ENCODE assay signal across 1 cellular context in the genomic region with DNA sequence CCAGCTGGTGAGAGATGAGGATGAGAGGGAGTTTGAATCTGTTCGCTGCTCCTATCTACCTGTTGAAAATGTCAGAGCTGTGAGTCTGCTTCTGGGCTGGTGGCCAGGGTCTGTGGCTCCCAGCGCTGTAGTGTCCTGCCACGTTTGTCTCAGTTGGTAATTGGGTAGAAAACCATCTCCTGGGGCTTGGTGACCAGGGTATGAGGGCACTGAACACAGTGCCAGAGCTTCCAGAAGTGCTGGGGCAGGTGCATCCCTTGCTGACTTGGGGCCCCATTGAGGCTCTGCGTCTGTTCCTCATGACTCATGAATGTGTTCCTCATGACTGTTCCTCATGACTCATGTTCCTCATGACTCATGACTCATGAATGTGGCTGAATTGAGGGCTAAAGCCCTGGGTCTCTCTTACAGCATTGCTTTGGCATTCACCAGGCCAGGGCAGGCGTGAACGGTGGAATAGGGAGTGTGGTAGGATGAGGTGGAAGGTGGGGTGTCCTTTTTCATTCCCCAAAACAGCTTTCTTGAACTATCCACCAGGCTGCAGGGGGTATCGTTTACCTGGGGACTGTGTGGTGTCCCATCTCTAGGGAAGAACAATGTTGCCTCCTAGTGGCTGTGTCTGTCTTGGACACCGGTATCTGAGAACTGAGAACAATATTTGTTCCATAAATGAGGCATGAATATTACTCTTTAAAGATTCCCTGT.
TF ChIP-seq lines count a peak whose summit lies in the region.

No MANE protein-coding gene starts in this region.

TF ChIP-seq in HEK293, 187 proteins besides CTCF, POLR2A, EP300 and RAD21 (continued from another document and continues in another):
- TF ChIP-seq, protein P1, sequence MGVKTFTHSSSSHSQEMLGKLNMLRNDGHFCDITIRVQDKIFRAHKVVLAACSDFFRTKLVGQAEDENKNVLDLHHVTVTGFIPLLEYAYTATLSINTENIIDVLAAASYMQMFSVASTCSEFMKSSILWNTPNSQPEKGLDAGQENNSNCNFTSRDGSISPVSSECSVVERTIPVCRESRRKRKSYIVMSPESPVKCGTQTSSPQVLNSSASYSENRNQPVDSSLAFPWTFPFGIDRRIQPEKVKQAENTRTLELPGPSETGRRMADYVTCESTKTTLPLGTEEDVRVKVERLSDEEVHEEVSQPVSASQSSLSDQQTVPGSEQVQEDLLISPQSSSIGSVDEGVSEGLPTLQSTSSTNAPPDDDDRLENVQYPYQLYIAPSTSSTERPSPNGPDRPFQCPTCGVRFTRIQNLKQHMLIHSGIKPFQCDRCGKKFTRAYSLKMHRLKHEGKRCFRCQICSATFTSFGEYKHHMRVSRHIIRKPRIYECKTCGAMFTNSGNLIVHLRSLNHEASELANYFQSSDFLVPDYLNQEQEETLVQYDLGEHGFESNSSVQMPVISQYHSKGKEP (tag by site-specific recombination; IDR thresholded peaks at IDR 0.05) = no peak
- TF ChIP-seq ZNF266 (tag by site-specific recombination; IDR thresholded peaks at IDR 0.05; ENCODE audit: low read depth) (no peak), ZNF423 (tag by site-specific recombination; IDR thresholded peaks at IDR 0.05) (no peak), ZFP37 (tag by site-specific recombination; IDR thresholded peaks at IDR 0.05) (peak; percentile 91; the same call in 1 of the 2 replicates), ZBTB17 (tag by site-specific recombination; IDR thresholded peaks at IDR 0.05) (peak; percentile 87), ZNF473 (tag by site-specific recombination; IDR thresholded peaks at IDR 0.05) (no peak), ZNF37A (tag by site-specific recombination; IDR thresholded peaks at IDR 0.05) (no peak), KLF16 (tag by site-specific recombination; IDR thresholded peaks at IDR 0.05) (no peak), IKZF3 (tag by site-specific recombination; IDR thresholded peaks at IDR 0.05) (peak; percentile 56; the same call in 1 of the 2 replicates), ZNF16 (tag by site-specific recombination; IDR thresholded peaks at IDR 0.05; ENCODE audit: low read depth) (no peak), ZBTB48 (tag by site-specific recombination; IDR thresholded peaks at IDR 0.05) (peak; percentile 88), ZNF274 (IDR thresholded peaks at IDR 0.05; ENCODE audit: low read length) (no peak), ZNF274 (tag by site-specific recombination; IDR thresholded peaks at IDR 0.05; ENCODE audit: borderline replicate concordance) (no peak), EGR2 (tag by site-specific recombination; IDR thresholded peaks at IDR 0.05; ENCODE audit: low read depth) (no peak), ZNF596 (tag by site-specific recombination; IDR thresholded peaks at IDR 0.05) (no peak), ZNF629 (tag by site-specific recombination; IDR thresholded peaks at IDR 0.05) (peak; percentile 96), ZBTB20 (tag by site-specific recombination; IDR thresholded peaks at IDR 0.05) (peak; percentile 27; the same call in 1 of the 2 replicates), ZNF792 (tag by site-specific recombination; IDR thresholded peaks at IDR 0.05) (no peak), KLF10 (tag by site-specific recombination; IDR thresholded peaks at IDR 0.05) (peak; percentile 87), GLI2 (tag by site-specific recombination; IDR thresholded peaks at IDR 0.05; ENCODE audit: borderline replicate concordance, low read depth) (no peak), ZFP3 (tag by site-specific recombination; IDR thresholded peaks at IDR 0.05; ENCODE audit: low read depth) (no peak), ZNF768 (tag by site-specific recombination; IDR thresholded peaks at IDR 0.05) (no peak), ZNF114 (tag by site-specific recombination; IDR thresholded peaks at IDR 0.05) (no peak), ZNF404 (tag by site-specific recombination; IDR thresholded peaks at IDR 0.05) (no peak), ZNF350 (tag by site-specific recombination; IDR thresholded peaks at IDR 0.05) (no peak), ZNF112 (tag by site-specific recombination; IDR thresholded peaks at IDR 0.05) (no peak), ZNF202 (tag by site-specific recombination; IDR thresholded peaks at IDR 0.05; ENCODE audit: borderline replicate concordance) (no peak), ZNF416 (tag by site-specific recombination; IDR thresholded peaks at IDR 0.05) (no peak), ZNF433 (tag by site-specific recombination; IDR thresholded peaks at IDR 0.05; ENCODE audit: low read depth) (no peak), ZNF514 (tag by site-specific recombination; IDR thresholded peaks at IDR 0.05) (no peak), SALL2 (tag by site-specific recombination; IDR thresholded peaks at IDR 0.05; ENCODE audit: borderline replicate concordance) (no peak), ZNF549 (tag by site-specific recombination; IDR thresholded peaks at IDR 0.05) (no peak), ZNF239 (tag by site-specific recombination; IDR thresholded peaks at IDR 0.05) (no peak), ZNF530 (tag by site-specific recombination; IDR thresholded peaks at IDR 0.05; ENCODE audit: low read depth) (no peak), ZNF785 (tag by site-specific recombination; IDR thresholded peaks at IDR 0.05) (0 out of 2 replicates have a peak, but pooled peaks have one; percentile 41), ZNF660 (tag by site-specific recombination; IDR thresholded peaks at IDR 0.05) (peak; percentile 90), ZNF501 (tag by site-specific recombination; IDR thresholded peaks at IDR 0.05) (peak; percentile 80), YY1 (tag by site-specific recombination; IDR thresholded peaks at IDR 0.05) (no peak), ZNF658 (tag by site-specific recombination; IDR thresholded peaks at IDR 0.05) (no peak), ZNF521 (tag by site-specific recombination; IDR thresholded peaks at IDR 0.05) (no peak), HOXA7 (CRISPR knock-in tag; IDR thresholded peaks at IDR 0.05; ENCODE audit: borderline replicate concordance) (no peak), OSR2 (tag by site-specific recombination; IDR thresholded peaks at IDR 0.05) (no peak), ZNF174 (tag by site-specific recombination; IDR thresholded peaks at IDR 0.05) (no peak), SETDB1 (IDR thresholded peaks at IDR 0.05; ENCODE audit: insufficient read length, low read length) (no peak)
- TF ChIP-seq, protein P2, sequence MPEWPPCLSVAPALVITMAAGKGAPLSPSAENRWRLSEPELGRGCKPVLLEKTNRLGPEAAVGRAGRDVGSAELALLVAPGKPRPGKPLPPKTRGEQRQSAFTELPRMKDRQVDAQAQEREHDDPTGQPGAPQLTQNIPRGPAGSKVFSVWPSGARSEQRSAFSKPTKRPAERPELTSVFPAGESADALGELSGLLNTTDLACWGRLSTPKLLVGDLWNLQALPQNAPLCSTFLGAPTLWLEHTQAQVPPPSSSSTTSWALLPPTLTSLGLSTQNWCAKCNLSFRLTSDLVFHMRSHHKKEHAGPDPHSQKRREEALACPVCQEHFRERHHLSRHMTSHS (tag by site-specific recombination; IDR thresholded peaks at IDR 0.05) = no peak
- TF ChIP-seq, protein P3, sequence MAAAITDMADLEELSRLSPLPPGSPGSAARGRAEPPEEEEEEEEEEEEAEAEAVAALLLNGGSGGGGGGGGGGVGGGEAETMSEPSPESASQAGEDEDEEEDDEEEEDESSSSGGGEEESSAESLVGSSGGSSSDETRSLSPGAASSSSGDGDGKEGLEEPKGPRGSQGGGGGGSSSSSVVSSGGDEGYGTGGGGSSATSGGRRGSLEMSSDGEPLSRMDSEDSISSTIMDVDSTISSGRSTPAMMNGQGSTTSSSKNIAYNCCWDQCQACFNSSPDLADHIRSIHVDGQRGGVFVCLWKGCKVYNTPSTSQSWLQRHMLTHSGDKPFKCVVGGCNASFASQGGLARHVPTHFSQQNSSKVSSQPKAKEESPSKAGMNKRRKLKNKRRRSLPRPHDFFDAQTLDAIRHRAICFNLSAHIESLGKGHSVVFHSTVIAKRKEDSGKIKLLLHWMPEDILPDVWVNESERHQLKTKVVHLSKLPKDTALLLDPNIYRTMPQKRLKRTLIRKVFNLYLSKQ (tag by site-specific recombination; IDR thresholded peaks at IDR 0.05; ENCODE audit: borderline replicate concordance) = no peak
- TF ChIP-seq, protein P4, sequence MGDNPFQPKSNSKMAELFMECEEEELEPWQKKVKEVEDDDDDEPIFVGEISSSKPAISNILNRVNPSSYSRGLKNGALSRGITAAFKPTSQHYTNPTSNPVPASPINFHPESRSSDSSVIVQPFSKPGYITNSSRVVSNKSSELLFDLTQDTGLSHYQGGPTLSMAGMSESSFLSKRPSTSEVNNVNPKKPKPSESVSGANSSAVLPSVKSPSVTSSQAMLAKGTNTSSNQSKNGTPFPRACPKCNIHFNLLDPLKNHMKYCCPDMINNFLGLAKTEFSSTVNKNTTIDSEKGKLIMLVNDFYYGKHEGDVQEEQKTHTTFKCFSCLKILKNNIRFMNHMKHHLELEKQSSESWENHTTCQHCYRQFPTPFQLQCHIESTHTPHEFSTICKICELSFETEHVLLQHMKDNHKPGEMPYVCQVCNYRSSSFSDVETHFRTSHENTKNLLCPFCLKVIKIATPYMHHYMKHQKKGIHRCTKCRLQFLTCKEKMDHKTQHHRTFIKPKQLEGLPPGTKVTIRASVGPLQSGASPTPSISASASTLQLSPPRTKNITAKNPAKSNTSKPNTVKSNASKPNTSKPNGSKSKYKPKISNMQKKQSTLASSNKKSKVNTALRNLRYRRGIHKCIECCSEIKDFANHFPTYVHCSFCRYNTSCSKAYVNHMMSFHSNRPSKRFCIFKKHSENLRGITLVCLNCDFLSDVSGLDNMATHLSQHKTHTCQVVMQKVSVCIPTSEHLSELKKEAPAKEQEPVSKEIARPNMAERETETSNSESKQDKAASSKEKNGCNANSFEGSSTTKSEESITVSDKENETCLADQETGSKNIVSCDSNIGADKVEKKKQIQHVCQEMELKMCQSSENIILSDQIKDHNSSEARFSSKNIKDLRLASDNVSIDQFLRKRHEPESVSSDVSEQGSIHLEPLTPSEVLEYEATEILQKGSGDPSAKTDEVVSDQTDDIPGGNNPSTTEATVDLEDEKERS (tag by site-specific recombination; IDR thresholded peaks at IDR 0.05) = peak; percentile 80; the same call in 1 of the 2 replicates
- TF ChIP-seq, protein P5, sequence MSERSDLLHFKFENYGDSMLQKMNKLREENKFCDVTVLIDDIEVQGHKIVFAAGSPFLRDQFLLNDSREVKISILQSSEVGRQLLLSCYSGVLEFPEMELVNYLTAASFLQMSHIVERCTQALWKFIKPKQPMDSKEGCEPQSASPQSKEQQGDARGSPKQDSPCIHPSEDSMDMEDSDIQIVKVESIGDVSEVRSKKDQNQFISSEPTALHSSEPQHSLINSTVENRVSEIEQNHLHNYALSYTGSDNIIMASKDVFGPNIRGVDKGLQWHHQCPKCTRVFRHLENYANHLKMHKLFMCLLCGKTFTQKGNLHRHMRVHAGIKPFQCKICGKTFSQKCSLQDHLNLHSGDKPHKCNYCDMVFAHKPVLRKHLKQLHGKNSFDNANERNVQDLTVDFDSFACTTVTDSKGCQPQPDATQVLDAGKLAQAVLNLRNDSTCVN (tag by site-specific recombination; optimal IDR thresholded peaks at IDR 0.05) = no peak
- TF ChIP-seq, protein P6, sequence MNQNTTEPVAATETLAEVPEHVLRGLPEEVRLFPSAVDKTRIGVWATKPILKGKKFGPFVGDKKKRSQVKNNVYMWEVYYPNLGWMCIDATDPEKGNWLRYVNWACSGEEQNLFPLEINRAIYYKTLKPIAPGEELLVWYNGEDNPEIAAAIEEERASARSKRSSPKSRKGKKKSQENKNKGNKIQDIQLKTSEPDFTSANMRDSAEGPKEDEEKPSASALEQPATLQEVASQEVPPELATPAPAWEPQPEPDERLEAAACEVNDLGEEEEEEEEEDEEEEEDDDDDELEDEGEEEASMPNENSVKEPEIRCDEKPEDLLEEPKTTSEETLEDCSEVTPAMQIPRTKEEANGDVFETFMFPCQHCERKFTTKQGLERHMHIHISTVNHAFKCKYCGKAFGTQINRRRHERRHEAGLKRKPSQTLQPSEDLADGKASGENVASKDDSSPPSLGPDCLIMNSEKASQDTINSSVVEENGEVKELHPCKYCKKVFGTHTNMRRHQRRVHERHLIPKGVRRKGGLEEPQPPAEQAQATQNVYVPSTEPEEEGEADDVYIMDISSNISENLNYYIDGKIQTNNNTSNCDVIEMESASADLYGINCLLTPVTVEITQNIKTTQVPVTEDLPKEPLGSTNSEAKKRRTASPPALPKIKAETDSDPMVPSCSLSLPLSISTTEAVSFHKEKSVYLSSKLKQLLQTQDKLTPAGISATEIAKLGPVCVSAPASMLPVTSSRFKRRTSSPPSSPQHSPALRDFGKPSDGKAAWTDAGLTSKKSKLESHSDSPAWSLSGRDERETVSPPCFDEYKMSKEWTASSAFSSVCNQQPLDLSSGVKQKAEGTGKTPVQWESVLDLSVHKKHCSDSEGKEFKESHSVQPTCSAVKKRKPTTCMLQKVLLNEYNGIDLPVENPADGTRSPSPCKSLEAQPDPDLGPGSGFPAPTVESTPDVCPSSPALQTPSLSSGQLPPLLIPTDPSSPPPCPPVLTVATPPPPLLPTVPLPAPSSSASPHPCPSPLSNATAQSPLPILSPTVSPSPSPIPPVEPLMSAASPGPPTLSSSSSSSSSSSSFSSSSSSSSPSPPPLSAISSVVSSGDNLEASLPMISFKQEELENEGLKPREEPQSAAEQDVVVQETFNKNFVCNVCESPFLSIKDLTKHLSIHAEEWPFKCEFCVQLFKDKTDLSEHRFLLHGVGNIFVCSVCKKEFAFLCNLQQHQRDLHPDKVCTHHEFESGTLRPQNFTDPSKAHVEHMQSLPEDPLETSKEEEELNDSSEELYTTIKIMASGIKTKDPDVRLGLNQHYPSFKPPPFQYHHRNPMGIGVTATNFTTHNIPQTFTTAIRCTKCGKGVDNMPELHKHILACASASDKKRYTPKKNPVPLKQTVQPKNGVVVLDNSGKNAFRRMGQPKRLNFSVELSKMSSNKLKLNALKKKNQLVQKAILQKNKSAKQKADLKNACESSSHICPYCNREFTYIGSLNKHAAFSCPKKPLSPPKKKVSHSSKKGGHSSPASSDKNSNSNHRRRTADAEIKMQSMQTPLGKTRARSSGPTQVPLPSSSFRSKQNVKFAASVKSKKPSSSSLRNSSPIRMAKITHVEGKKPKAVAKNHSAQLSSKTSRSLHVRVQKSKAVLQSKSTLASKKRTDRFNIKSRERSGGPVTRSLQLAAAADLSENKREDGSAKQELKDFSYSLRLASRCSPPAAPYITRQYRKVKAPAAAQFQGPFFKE (tag by site-specific recombination; IDR thresholded peaks at IDR 0.05; ENCODE audit: borderline replicate concordance) = no peak
- TF ChIP-seq, protein P7, sequence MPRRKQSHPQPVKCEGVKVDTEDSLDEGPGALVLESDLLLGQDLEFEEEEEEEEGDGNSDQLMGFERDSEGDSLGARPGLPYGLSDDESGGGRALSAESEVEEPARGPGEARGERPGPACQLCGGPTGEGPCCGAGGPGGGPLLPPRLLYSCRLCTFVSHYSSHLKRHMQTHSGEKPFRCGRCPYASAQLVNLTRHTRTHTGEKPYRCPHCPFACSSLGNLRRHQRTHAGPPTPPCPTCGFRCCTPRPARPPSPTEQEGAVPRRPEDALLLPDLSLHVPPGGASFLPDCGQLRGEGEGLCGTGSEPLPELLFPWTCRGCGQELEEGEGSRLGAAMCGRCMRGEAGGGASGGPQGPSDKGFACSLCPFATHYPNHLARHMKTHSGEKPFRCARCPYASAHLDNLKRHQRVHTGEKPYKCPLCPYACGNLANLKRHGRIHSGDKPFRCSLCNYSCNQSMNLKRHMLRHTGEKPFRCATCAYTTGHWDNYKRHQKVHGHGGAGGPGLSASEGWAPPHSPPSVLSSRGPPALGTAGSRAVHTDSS (tag by site-specific recombination; IDR thresholded peaks at IDR 0.05) = no peak
